Comparison of ENCODE assay signal across 18 cellular contexts in the genomic region with DNA sequence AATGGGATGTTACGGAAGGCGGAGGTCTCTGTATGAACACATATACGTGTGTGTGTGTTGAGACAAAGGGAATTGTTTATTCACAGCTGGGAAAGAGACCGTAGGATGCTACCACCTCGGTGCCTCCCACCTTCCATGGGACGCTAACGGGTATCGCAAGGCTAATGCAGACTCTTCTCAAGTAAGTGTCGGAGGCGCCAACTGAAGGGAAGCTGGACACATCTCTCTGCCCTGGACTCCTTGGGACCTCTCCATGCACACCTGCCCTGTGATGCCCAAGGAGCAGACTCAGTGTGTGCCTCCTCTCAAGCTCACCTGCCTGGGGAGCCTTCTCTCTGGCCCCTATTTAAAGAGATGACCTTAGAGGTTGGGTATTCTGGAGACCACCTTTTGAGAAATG.
DNase-seq lines count a peak whose midpoint lies in the region; ATAC-seq and TF ChIP-seq lines count a peak whose summit lies in the region.
"Had no signal": no experiment of that assay in that cellular context is flagged by ENCODE, and none has a peak within 500 bp of the region (broad histone marks: within the 10 kb centered on the region; RNA-seq: fewer than 3 reads in every experiment).

No MANE protein-coding gene starts in this region.

- no peaks in the 10 kb centered on the region for H3F3A ChIP-seq in neural cell (ENCODE audit: insufficient read depth, low read length, poor library complexity, severe bottlenecking)

- no peaks in the 10 kb centered on the region for H3K9me3 Mint-ChIP-seq in T-helper 1 cell treated with Interleukin-12 subunit alpha and Interleukin-12 subunit beta and Interleukin-4 antibody, amounts not matched to agents 30 μg/mL and 1 μg/mL, for 36 hours
- no peaks in the 10 kb centered on the region for H3K9me3 Mint-ChIP-seq in IgD-negative memory B cell

- no peak for ATAC-seq in HG03139 (IDR thresholded peaks at IDR 0.05; ENCODE audit: unreplicated experiment)

- no peaks in the 10 kb centered on the region for H3K9me3 ChIP-seq in neural cell (ENCODE audit: low read length)
- H3K9me3 ChIP-seq: pancreas had no signal

- peak overlapping the region; percentile 55 for H3K9ac ChIP-seq in neural cell (ENCODE audit: low read length)

- peaks cover 15% of the 10 kb centered on the region for H3K79me2 ChIP-seq in neural cell (replicated peaks; ENCODE audit: insufficient read depth, low read length)

- no peaks in the 10 kb centered on the region for H3K9me2 ChIP-seq in neural cell (ENCODE audit: insufficient read depth, low read length)

- H3K27ac ChIP-seq in caudate nucleus (ENCODE audit: low read depth, low read length) (peak overlapping the region; percentile 86), neural cell (ENCODE audit: low read length) (peak overlapping the region; percentile 78)
- H3K27ac ChIP-seq: C4-2B had no signal

- H3K36me3 ChIP-seq in neural cell (ENCODE audit: insufficient read depth, low read length): peaks cover 18% of the 10 kb centered on the region
- H3K36me3 ChIP-seq: pancreas had no signal

- H3K27me3 Mint-ChIP-seq in T-helper 1 cell treated with Interleukin-12 subunit alpha and Interleukin-12 subunit beta and Interleukin-4 antibody, amounts not matched to agents 30 μg/mL and 1 μg/mL, for 36 hours (ENCODE audit: low read depth): peaks cover 6% of the 10 kb centered on the region
- H3K27me3 Mint-ChIP-seq in IgD-negative memory B cell: peaks cover 1% of the 10 kb centered on the region

- no peak overlapping the region for H3K4me2 ChIP-seq in neural cell (ENCODE audit: low read length)

- H2AFZ ChIP-seq in neural cell (ENCODE audit: low read depth, low read length): no peak overlapping the region

- DNase-seq in T-helper 1 cell (no peak), caudate nucleus (lab: John Stamatoyannopoulos, UW) (no peak), occipital lobe (lab: John Stamatoyannopoulos, UW) (no peak), NCI-H1092 treated with DMSO at 0.1 percent for 48 hours (lab: John Stamatoyannopoulos, UW) (no peak)
- DNase-seq: 8988T; central memory CD4-positive, alpha-beta T cell; DMS79 treated with DMSO at 0.1 percent for 48 hours; HFFc6; midbrain; NCI-H2081; small intestine; stimulated activated naive CD4-positive, alpha-beta T cell had no signal

- no peak overlapping the region for H3K27ac Mint-ChIP-seq in T-helper 1 cell treated with Interleukin-12 subunit alpha and Interleukin-12 subunit beta and Interleukin-4 antibody, amounts not matched to agents 30 μg/mL and 1 μg/mL, for 36 hours
- H3K27ac Mint-ChIP-seq in IgD-negative memory B cell: no peak overlapping the region
- H3K27ac Mint-ChIP-seq: HFFc6 had no signal

- H3K4me3 Mint-ChIP-seq in T-helper 1 cell treated with Interleukin-12 subunit alpha and Interleukin-12 subunit beta and Interleukin-4 antibody, amounts not matched to agents 30 μg/mL and 1 μg/mL, for 36 hours: peak overlapping the region; percentile 85
- H3K4me3 Mint-ChIP-seq in IgD-negative memory B cell: peak overlapping the region; percentile 26 to 96 (median 70)

- TF ChIP-seq RAD21 in neural cell (conservative IDR thresholded peaks at IDR 0.05): no peak

- no peaks in the 10 kb centered on the region for H3K36me3 Mint-ChIP-seq in T-helper 1 cell treated with Interleukin-12 subunit alpha and Interleukin-12 subunit beta and Interleukin-4 antibody, amounts not matched to agents 30 μg/mL and 1 μg/mL, for 36 hours (ENCODE audit: low read depth)
- H3K36me3 Mint-ChIP-seq in IgD-negative memory B cell: peaks cover 3% of the 10 kb centered on the region

- no peak for TF ChIP-seq EP300 in neural cell (conservative IDR thresholded peaks at IDR 0.05; ENCODE audit: poor library complexity, severe bottlenecking)

- H3K4me3 ChIP-seq in neural cell (ENCODE audit: low read length): peak overlapping the region; percentile 45

- TF ChIP-seq CTCF in neural cell (IDR thresholded peaks at IDR 0.05; ENCODE audit: poor library complexity, severe bottlenecking): no peak

- no peaks in the 10 kb centered on the region for H4K20me1 ChIP-seq in neural cell (ENCODE audit: insufficient read depth)

- H3K4me1 Mint-ChIP-seq in T-helper 1 cell treated with Interleukin-12 subunit alpha and Interleukin-12 subunit beta and Interleukin-4 antibody, amounts not matched to agents 30 μg/mL and 1 μg/mL, for 36 hours (ENCODE audit: low read depth): peaks cover 30% of the 10 kb centered on the region
- H3K4me1 Mint-ChIP-seq in IgD-negative memory B cell: peaks cover 4 to 21% (median 11%) of the 10 kb centered on the region in 3 donors

- H3K27me3 ChIP-seq in neural cell (ENCODE audit: insufficient read depth, low read depth, low read length): no peaks in the 10 kb centered on the region
- H3K27me3 ChIP-seq: pancreas had no signal

TF ChIP-seq in neural cell, 6 proteins besides CTCF, POLR2A, EP300 and RAD21:
- TF ChIP-seq, protein P1, sequence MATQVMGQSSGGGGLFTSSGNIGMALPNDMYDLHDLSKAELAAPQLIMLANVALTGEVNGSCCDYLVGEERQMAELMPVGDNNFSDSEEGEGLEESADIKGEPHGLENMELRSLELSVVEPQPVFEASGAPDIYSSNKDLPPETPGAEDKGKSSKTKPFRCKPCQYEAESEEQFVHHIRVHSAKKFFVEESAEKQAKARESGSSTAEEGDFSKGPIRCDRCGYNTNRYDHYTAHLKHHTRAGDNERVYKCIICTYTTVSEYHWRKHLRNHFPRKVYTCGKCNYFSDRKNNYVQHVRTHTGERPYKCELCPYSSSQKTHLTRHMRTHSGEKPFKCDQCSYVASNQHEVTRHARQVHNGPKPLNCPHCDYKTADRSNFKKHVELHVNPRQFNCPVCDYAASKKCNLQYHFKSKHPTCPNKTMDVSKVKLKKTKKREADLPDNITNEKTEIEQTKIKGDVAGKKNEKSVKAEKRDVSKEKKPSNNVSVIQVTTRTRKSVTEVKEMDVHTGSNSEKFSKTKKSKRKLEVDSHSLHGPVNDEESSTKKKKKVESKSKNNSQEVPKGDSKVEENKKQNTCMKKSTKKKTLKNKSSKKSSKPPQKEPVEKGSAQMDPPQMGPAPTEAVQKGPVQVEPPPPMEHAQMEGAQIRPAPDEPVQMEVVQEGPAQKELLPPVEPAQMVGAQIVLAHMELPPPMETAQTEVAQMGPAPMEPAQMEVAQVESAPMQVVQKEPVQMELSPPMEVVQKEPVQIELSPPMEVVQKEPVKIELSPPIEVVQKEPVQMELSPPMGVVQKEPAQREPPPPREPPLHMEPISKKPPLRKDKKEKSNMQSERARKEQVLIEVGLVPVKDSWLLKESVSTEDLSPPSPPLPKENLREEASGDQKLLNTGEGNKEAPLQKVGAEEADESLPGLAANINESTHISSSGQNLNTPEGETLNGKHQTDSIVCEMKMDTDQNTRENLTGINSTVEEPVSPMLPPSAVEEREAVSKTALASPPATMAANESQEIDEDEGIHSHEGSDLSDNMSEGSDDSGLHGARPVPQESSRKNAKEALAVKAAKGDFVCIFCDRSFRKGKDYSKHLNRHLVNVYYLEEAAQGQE (IDR thresholded peaks at IDR 0.05; ENCODE audit: borderline replicate concordance): no peak
- TF ChIP-seq POLR2AphosphoS5 (IDR thresholded peaks at IDR 0.05) (no peak), TAF1 (IDR thresholded peaks at IDR 0.05; ENCODE audit: low read depth) (no peak), EZH2 (IDR thresholded peaks at IDR 0.05; ENCODE audit: borderline replicate concordance, insufficient read depth, low read length, poor library complexity, severe bottlenecking) (no peak), SMC3 (conservative IDR thresholded peaks at IDR 0.05; ENCODE audit: poor library complexity) (no peak), MXI1 (conservative IDR thresholded peaks at IDR 0.05; ENCODE audit: poor library complexity, severe bottlenecking) (no peak)
